In genomic region chr18:62714671-62715438, GRCh38 we compare ENCODE assay signal across 8 cellular contexts. TPM values are rescaled to one million over a fixed set of nuclear protein-coding genes. Genes with fewer than 3 reads are reported as not detected.
DNase-seq lines count a peak whose midpoint lies in the region; ATAC-seq and TF ChIP-seq lines count a peak whose summit lies in the region.

No MANE protein-coding gene starts in this region.

- H3K27ac Mint-ChIP-seq in endodermal cell: peak overlapping the region; percentile 96

- H3K36me3 ChIP-seq in HUES48 (ENCODE audit: control insufficient read depth, insufficient read depth, low read length) (no peaks in the 10 kb centered on the region), NT2/D1 (ENCODE audit: insufficient read depth, insufficient read length, low read length) (no peaks in the 10 kb centered on the region), endodermal cell (ENCODE audit: control insufficient read depth, insufficient read depth, low read length) (no peaks in the 10 kb centered on the region), mesendoderm (ENCODE audit: control insufficient read depth, insufficient read depth, low read length) (no peaks in the 10 kb centered on the region)

- H4K5ac ChIP-seq in mesendoderm (ENCODE audit: low read length): no peak overlapping the region

- H2AK5ac ChIP-seq in mesendoderm (ENCODE audit: low read length): no peak overlapping the region

- no peak overlapping the region for H2BK15ac ChIP-seq in mesendoderm (replicated peaks; ENCODE audit: low read depth)

- H3K4me1 ChIP-seq in HUES48 (ENCODE audit: control insufficient read depth, insufficient read depth, low read length): peaks cover 27% of the 10 kb centered on the region
- H3K4me1 ChIP-seq in NT2/D1 (ENCODE audit: insufficient read depth, insufficient read length): no peaks in the 10 kb centered on the region
- H3K4me1 ChIP-seq in endodermal cell (ENCODE audit: control insufficient read depth, insufficient read depth, low read length): peaks cover 8% of the 10 kb centered on the region
- peaks cover 2% of the 10 kb centered on the region for H3K4me1 ChIP-seq in mesendoderm (ENCODE audit: control insufficient read depth, low read depth, low read length)

- DNase-seq in D341Med (ENCODE audit: low spot score): peak; percentile 98
- DNase-seq in NT2/D1 (ENCODE audit: low read depth, low spot score): peak; percentile 98
- peak; percentile 93 for DNase-seq in activated CD8-positive, alpha-beta memory T cell treated with anti-CD3 and anti-CD28 coated beads, Interleukin-2, amount 50 U/mL, for 4 hours
- DNase-seq in endodermal cell: peak; percentile 100
- DNase-seq in mesendoderm: peak; percentile 100
- peak; percentile 88 for DNase-seq in stimulated activated CD8-positive, alpha-beta memory T cell treated with anti-CD3 and anti-CD28 coated beads, Interleukin-12 subunit alpha, Interleukin-12 subunit beta, amount 100 ng/mL, for 4 hours (ENCODE audit: low read depth)

- H3K56ac ChIP-seq in mesendoderm (ENCODE audit: low read length): peak overlapping the region; percentile 71

- no peak overlapping the region for H2BK5ac ChIP-seq in mesendoderm (ENCODE audit: low read length)

- no peaks in the 10 kb centered on the region for H3K36me3 Mint-ChIP-seq in endodermal cell (ENCODE audit: low read depth)

- no peaks in the 10 kb centered on the region for H3K9me3 ChIP-seq in HUES48 (ENCODE audit: control insufficient read depth, insufficient read depth, low read length)
- H3K9me3 ChIP-seq in NT2/D1 (ENCODE audit: insufficient read depth, low read length): no peaks in the 10 kb centered on the region
- no peaks in the 10 kb centered on the region for H3K9me3 ChIP-seq in endodermal cell (ENCODE audit: control insufficient read depth, low read length)

- H3K27me3 ChIP-seq in HUES48 (ENCODE audit: control insufficient read depth, insufficient read depth, low read length) (no peaks in the 10 kb centered on the region), NT2/D1 (ENCODE audit: insufficient read depth, insufficient read length) (no peaks in the 10 kb centered on the region), endodermal cell (ENCODE audit: control insufficient read depth, insufficient read depth, low read length, poor library complexity, severe bottlenecking) (no peaks in the 10 kb centered on the region), mesendoderm (ENCODE audit: insufficient read depth, low read length, poor library complexity) (no peaks in the 10 kb centered on the region)

- H3K79me2 ChIP-seq in mesendoderm (ENCODE audit: control insufficient read depth, insufficient read depth, low read length): peaks cover 33% of the 10 kb centered on the region

- peak overlapping the region; percentile 78 for H3K4me3 Mint-ChIP-seq in endodermal cell

- TF ChIP-seq CTCF in endodermal cell (conservative IDR thresholded peaks at IDR 0.05): peak; percentile 87

- H3K4me2 ChIP-seq in mesendoderm (ENCODE audit: low read length): peak overlapping the region; percentile 3

- no peak overlapping the region for H3K23ac ChIP-seq in mesendoderm (ENCODE audit: low read length)

- H3K4me1 Mint-ChIP-seq in endodermal cell: peaks cover 39% of the 10 kb centered on the region

- no peaks in the 10 kb centered on the region for H3K79me1 ChIP-seq in mesendoderm (ENCODE audit: low read length)

- no peak overlapping the region for H4K8ac ChIP-seq in mesendoderm (ENCODE audit: low read depth, low read length)

- no peak overlapping the region for H3K4ac ChIP-seq in mesendoderm (ENCODE audit: low read depth, low read length)

- peak; percentile 68 for ATAC-seq in GM21423 (IDR thresholded peaks at IDR 0.05; ENCODE audit: unreplicated experiment)

- H3K18ac ChIP-seq in mesendoderm (ENCODE audit: low read length): peak overlapping the region; percentile 70

- peak overlapping the region; percentile 83 for H3K4me3 ChIP-seq in HUES48 (ENCODE audit: low read depth, low read length)
- peak overlapping the region; percentile 8 for H3K4me3 ChIP-seq in NT2/D1 (ENCODE audit: insufficient read length, low read depth)
- H3K4me3 ChIP-seq in endodermal cell (ENCODE audit: low read length): peak overlapping the region; percentile 75
- no peak overlapping the region for H3K4me3 ChIP-seq in mesendoderm (ENCODE audit: low read length)

- no peaks in the 10 kb centered on the region for H3K9me3 Mint-ChIP-seq in endodermal cell

- no peak overlapping the region for H2BK120ac ChIP-seq in mesendoderm (ENCODE audit: low read depth, low read length)

- H3K27ac ChIP-seq in HUES48 (ENCODE audit: low read depth, low read length) (peak overlapping the region; percentile 87), endodermal cell (ENCODE audit: low read depth, low read length) (peak overlapping the region; percentile 94), mesendoderm (ENCODE audit: low read depth, low read length) (no peak overlapping the region)

- 2 to 3% methylated on average over 33 to 50 of the region's 50 CpGs for WGBS in endodermal cell (ENCODE audit: insufficient coverage in 1 of 2, insufficient read length in 1 of 2), 2 experiments
- WGBS in mesendoderm (ENCODE audit: extremely low coverage, insufficient coverage, low lambda C conversion rate): no CpG with 5 or more reads among the region's 50 CpGs

- H3K27me3 Mint-ChIP-seq in endodermal cell (ENCODE audit: insufficient read depth): no peaks in the 10 kb centered on the region

- peak overlapping the region; percentile 44 for H3K9ac ChIP-seq in HUES48 (ENCODE audit: low read depth, low read length)
- H3K9ac ChIP-seq in NT2/D1 (ENCODE audit: insufficient read length, low read depth): peak overlapping the region; percentile 16
- peak overlapping the region; percentile 62 for H3K9ac ChIP-seq in endodermal cell (ENCODE audit: extremely low read depth, low read length, poor library complexity, severe bottlenecking)
- peak overlapping the region; percentile 46 for H3K9ac ChIP-seq in mesendoderm (ENCODE audit: low read length)

RNA-seq across cellular contexts. Expression of gene PHLPP1, which starts 0.5 kb away (rescaled TPM):
- 10 to 100 TPM; 19.8 to 28.1 TPM for total RNA-seq in endodermal cell
- 18.1 TPM for polyA plus RNA-seq in endodermal cell (2013, experiment 1 of 2)
- 16.0 TPM for polyA plus RNA-seq in endodermal cell (2013, experiment 2 of 2)
- polyA plus RNA-seq in mesendoderm (2013, experiment 1 of 2): 17.3 TPM
- 16.1 TPM for polyA plus RNA-seq in mesendoderm (2013, experiment 2 of 2)
